10 cellular contexts compared by ENCODE assay signal in genomic region chr11:129639300-129639699, GRCh38.
DNase-seq lines count a peak whose midpoint lies in the region; ATAC-seq, FAIRE-seq and TF ChIP-seq lines count a peak whose summit lies in the region.
"Had no signal": no experiment of that assay in that cellular context is flagged by ENCODE, and none has a peak within 500 bp of the region (broad histone marks: within the 10 kb centered on the region; RNA-seq: fewer than 3 reads in every experiment).

No MANE protein-coding gene starts in this region.

- H3K27ac ChIP-seq in A549, result peak overlapping the region; percentile 48 to 58
- peak overlapping the region; percentile 10; the same call in 1 of the 2 replicates for H3K27ac ChIP-seq in HCT116 (ENCODE audit: low read depth, low read length)
- H3K27ac ChIP-seq in SK-N-SH (ENCODE audit: low read depth in 2 of 2, low read length in 1 of 2), result peak overlapping the region; percentile 67 to 89; a peak in 3 of 4 replicates

- no peak for TF ChIP-seq CTCF in A549 (IDR thresholded peaks at IDR 0.05)
- no peak for TF ChIP-seq CTCF in HCT116 (IDR thresholded peaks at IDR 0.05 in 2 of 3, conservative IDR thresholded peaks at IDR 0.05 in 1 of 3; ENCODE audit: borderline replicate concordance in 1 of 3, insufficient read depth in 1 of 3, low read depth in 2 of 3, low read length in 2 of 3)
- no peak for TF ChIP-seq CTCF in SK-N-SH (IDR thresholded peaks at IDR 0.05)
- no peak for TF ChIP-seq CTCF in fibroblast of pulmonary artery (IDR thresholded peaks at IDR 0.05; ENCODE audit: low read length, missing control alignments)
- TF ChIP-seq CTCF in progenitor cell of endocrine pancreas (IDR thresholded peaks at IDR 0.05; ENCODE audit: unreplicated experiment), result no peak

- no peak overlapping the region for H3K27ac Mint-ChIP-seq in progenitor cell of endocrine pancreas
- H3K27ac Mint-ChIP-seq: stimulated activated naive B cell treated with anti-CD40 and anti-IgM and Interleukin-4, amounts not matched to agents 10 μg/mL and 1 μg/mL and 100 μg/mL, for 72 hours had no signal

- RAD21 ChIA-PET in HCT116 (lab: Charles Lee; ENCODE audit: low non-redundant PET in 1 of 2, low total read pairs in 2 of 2, uncharacterized antibody in 2 of 2, unreplicated experiment in 2 of 2), result interaction anchor here in 1 of 2 experiments (0.5 kb wide), 1 partner anchor 359 kb away, joined by 3 read pairs; no protein-coding TSS in a partner anchor

- H3K27me3 ChIP-seq in HCT116 (ENCODE audit: insufficient read depth, low read length) (no peaks in the 10 kb centered on the region), SK-N-SH (ENCODE audit: insufficient read depth) (no peaks in the 10 kb centered on the region)

- intact Hi-C loops in HCT116 (cut with micrococcal nuclease), result no loop called here

- H3K9me2 ChIP-seq in HCT116 (ENCODE audit: insufficient read depth) (no peaks in the 10 kb centered on the region), SK-N-SH (no peaks in the 10 kb centered on the region)

- peaks cover 2% of the 10 kb centered on the region for H3K27me3 Mint-ChIP-seq in progenitor cell of endocrine pancreas

- TF ChIP-seq RAD21 in A549 (conservative IDR thresholded peaks at IDR 0.05 in 1 of 2, IDR thresholded peaks at IDR 0.05 in 1 of 2), result no peak
- peak; percentile 47 for TF ChIP-seq RAD21 in HCT116 (IDR thresholded peaks at IDR 0.05; ENCODE audit: low read depth)
- TF ChIP-seq RAD21 in SK-N-SH (IDR thresholded peaks at IDR 0.05; ENCODE audit: low read length), result no peak

- H2AFZ ChIP-seq in HCT116 (ENCODE audit: low read depth, low read length, poor library complexity, severe bottlenecking), result peak overlapping the region; percentile 97
- H2AFZ ChIP-seq in SK-N-SH (ENCODE audit: low read depth), result peak overlapping the region; percentile 68

- H3K9me3 ChIP-seq in A549 (no peaks in the 10 kb centered on the region), HCT116 (ENCODE audit: control insufficient read depth in 1 of 2, insufficient read depth in 1 of 2, low read depth in 1 of 2, low read length in 2 of 2) (no peaks in the 10 kb centered on the region), SK-N-SH (no peaks in the 10 kb centered on the region)

- H3F3A ChIP-seq in SK-N-SH (replicated peaks; ENCODE audit: insufficient read depth), result peaks cover 12% of the 10 kb centered on the region

- FAIRE-seq in A549 (lab: Jason Lieb, UNC), result no peak

- H3K9ac ChIP-seq in HCT116 (ENCODE audit: low read length) (peak overlapping the region; percentile 22; the same call in 1 of the 2 replicates), SK-N-SH (peak overlapping the region; percentile 38; the same call in 1 of the 2 replicates)

- H4K20me1 ChIP-seq in HCT116 (ENCODE audit: insufficient read depth) (no peaks in the 10 kb centered on the region), SK-N-SH (ENCODE audit: insufficient read depth) (no peaks in the 10 kb centered on the region)

- CTCF ChIA-PET in A549 (lab: Yijun Ruan, JAX), result interaction anchor here (0.9 to 1.9 kb wide), 3 partner anchors 35 to 111 kb away, joined by 3 to 6 read pairs (median 4); no protein-coding TSS in a partner anchor
- CTCF ChIA-PET in HCT116 (lab: Charles Lee), result interaction anchor here (1.3 to 1.7 kb wide), 2 partner anchors 56 to 57 kb away, joined by 3 to 6 read pairs; no protein-coding TSS in a partner anchor
- CTCF ChIA-PET in SK-N-SH (lab: Yijun Ruan, JAX), result interaction anchor here (1.8 kb wide), 1 partner anchor 274 kb away, joined by 5 read pairs; no protein-coding TSS in a partner anchor

- H3K9me3 Mint-ChIP-seq in progenitor cell of endocrine pancreas (ENCODE audit: low read depth), result peaks cover 3% of the 10 kb centered on the region

- H3K4me1 ChIP-seq in A549 (peaks cover 50% of the 10 kb centered on the region), HCT116 (ENCODE audit: control insufficient read depth in 1 of 2, insufficient read depth in 2 of 2, low read length in 2 of 2) (peaks cover 14 to 76% of the 10 kb centered on the region in 2 experiments), SK-N-SH (ENCODE audit: control insufficient read depth in 1 of 2, insufficient read depth in 2 of 2, low read depth in 1 of 2, low read length in 1 of 2) (peaks cover 2 to 33% of the 10 kb centered on the region in 2 experiments; a peak in 3 of 4 replicates)

- no peaks in the 10 kb centered on the region for H3K36me3 Mint-ChIP-seq in progenitor cell of endocrine pancreas (ENCODE audit: insufficient read depth)
- H3K36me3 Mint-ChIP-seq: stimulated activated naive B cell treated with anti-CD40 and anti-IgM and Interleukin-4, amounts not matched to agents 10 μg/mL and 1 μg/mL and 100 μg/mL, for 72 hours had no signal

- H3K36me3 ChIP-seq in HCT116 (ENCODE audit: control insufficient read depth in 1 of 2, insufficient read depth in 2 of 2, low read length in 2 of 2) (no peaks in the 10 kb centered on the region), SK-N-SH (replicated peaks in 1 of 2; ENCODE audit: control insufficient read depth in 1 of 2, insufficient read depth in 2 of 2, low read length in 1 of 2) (no peaks in the 10 kb centered on the region)

- TF ChIP-seq POLR2A in A549 (IDR thresholded peaks at IDR 0.05; ENCODE audit: low read length) (no peak), HCT116 (IDR thresholded peaks at IDR 0.05; ENCODE audit: borderline replicate concordance, extremely low read depth, insufficient read depth, insufficient read length) (no peak)

- BruUV-seq in HCT116 (replicated peaks; lab: Mats Ljungman, UMichigan), result no TSS peak

- H3K4me3 ChIP-seq in A549 (no peak overlapping the region), HCT116 (replicated peaks in 1 of 2; ENCODE audit: low read depth in 1 of 2, low read length in 2 of 2) (peak overlapping the region in 1 of 2 experiments; percentile 25; a peak in 2 of 4 replicates), SK-N-SH (ENCODE audit: low read depth in 2 of 2, low read length in 1 of 2) (no peak overlapping the region), fibroblast of pulmonary artery (replicated peaks; ENCODE audit: low read depth, low read length) (no peak overlapping the region)

- H3K4me2 ChIP-seq in A549 (peak overlapping the region; percentile 51), HCT116 (ENCODE audit: low read length) (peak overlapping the region; percentile 59), SK-N-SH (peak overlapping the region; percentile 16; the same call in 1 of the 2 replicates)

- POLR2A ChIA-PET in A549 (lab: Yijun Ruan, JAX), result no interaction called here
- POLR2A ChIA-PET in HCT116 (lab: Charles Lee), result no interaction called here
- POLR2A ChIA-PET in SK-N-SH (lab: Yijun Ruan, JAX), result no interaction called here

- H3K4me3 Mint-ChIP-seq in progenitor cell of endocrine pancreas (ENCODE audit: low read depth), result no peak overlapping the region
- H3K4me3 Mint-ChIP-seq: stimulated activated naive B cell treated with anti-CD40 and anti-IgM and Interleukin-4, amounts not matched to agents 10 μg/mL and 1 μg/mL and 100 μg/mL, for 72 hours had no signal

- H3K79me2 ChIP-seq in HCT116 (ENCODE audit: insufficient read depth, low read length), result no peaks in the 10 kb centered on the region
- no peaks in the 10 kb centered on the region for H3K79me2 ChIP-seq in SK-N-SH (ENCODE audit: insufficient read depth)

- WGBS in A549 (ENCODE audit: missing lambda C conversion rate), result 0% methylated on average over 2 of the region's 2 CpGs
- 0% methylated on average over 2 of the region's 2 CpGs for whole genome bisulfite sequencing in SK-N-SH (ENCODE audit: low lambda C conversion rate)

- no peaks in the 10 kb centered on the region for H3K4me1 Mint-ChIP-seq in progenitor cell of endocrine pancreas (ENCODE audit: low read depth)
- H3K4me1 Mint-ChIP-seq: stimulated activated naive B cell treated with anti-CD40 and anti-IgM and Interleukin-4, amounts not matched to agents 10 μg/mL and 1 μg/mL and 100 μg/mL, for 72 hours had no signal

- DNase-seq in A549 (ENCODE audit: low read depth in 1 of 2, low spot score in 1 of 2), result peak; percentile 28 to 72
- peak; percentile 96 for DNase-seq in HCT116 (ENCODE audit: low read depth, low spot score)
- no peak for DNase-seq in SK-N-SH
- DNase-seq in fibroblast of pulmonary artery (ENCODE audit: low read depth), result peak; percentile 89
- DNase-seq in progenitor cell of endocrine pancreas (ENCODE audit: low spot score, unreplicated experiment), result no peak
- DNase-seq in NCI-H1694 treated with DMSO at 0.1 percent for 48 hours (lab: John Stamatoyannopoulos, UW), result no peak
- no peak for DNase-seq in NCI-H1436 (lab: John Stamatoyannopoulos, UW)
- DNase-seq: H7; stimulated activated naive B cell treated with anti-CD40 and anti-IgM and Interleukin-4, amounts not matched to agents 10 μg/mL and 1 μg/mL and 100 μg/mL, for 72 hours had no signal

- TF ChIP-seq EP300 in A549 (IDR thresholded peaks at IDR 0.05) (no peak), SK-N-SH (IDR thresholded peaks at IDR 0.05; ENCODE audit: borderline replicate concordance in 1 of 2, low read depth in 1 of 2, low read length in 1 of 2) (peak; percentile 60 to 98)

- ATAC-seq in A549 (peak; percentile 87), HCT116 (peak; percentile 89), GM21619 (IDR thresholded peaks at IDR 0.05; ENCODE audit: unreplicated experiment) (no peak)
- ATAC-seq: stimulated activated naive B cell treated with anti-CD40 and anti-IgM and Interleukin-4, amounts not matched to agents 10 μg/mL and 1 μg/mL and 100 μg/mL, for 72 hours had no signal

TF ChIP-seq in A549, 52 proteins besides CTCF, POLR2A, EP300 and RAD21 (continues in another document):
- TF ChIP-seq FOSL2 (IDR thresholded peaks at IDR 0.05) (peak; percentile 70), FOSL2 (CRISPR knock-in tag; IDR thresholded peaks at IDR 0.05) (peak; percentile 86), GATA3 (IDR thresholded peaks at IDR 0.05; ENCODE audit: borderline replicate concordance) (peak; percentile 59; the same call in 1 of the 2 replicates), CEBPB (IDR thresholded peaks at IDR 0.05) (peak in 1 of 2 experiments; percentile 31; a peak in 1 of 4 replicates), MAZ (IDR thresholded peaks at IDR 0.05; ENCODE audit: borderline replicate concordance, low read depth, low read length) (no peak)

TF ChIP-seq in HCT116, 20 proteins besides CTCF, POLR2A, EP300 and RAD21 (continues in another document):
- peak; percentile 17; the same call in 1 of the 2 replicates for TF ChIP-seq ELF1 (IDR thresholded peaks at IDR 0.05; ENCODE audit: borderline replicate concordance, low read depth)
- TF ChIP-seq EGR1 (IDR thresholded peaks at IDR 0.05; ENCODE audit: low read depth), result peak; percentile 52; the same call in 1 of the 2 replicates
- peak; percentile 91 for TF ChIP-seq CEBPB (IDR thresholded peaks at IDR 0.05; ENCODE audit: low read depth)
- TF ChIP-seq TCF7L2 (IDR thresholded peaks at IDR 0.05; ENCODE audit: borderline replicate concordance, extremely low read depth, insufficient read depth, insufficient read length), result peak; percentile 58
- TF ChIP-seq SRF (IDR thresholded peaks at IDR 0.05; ENCODE audit: low read depth), result peak; percentile 93

TF ChIP-seq in SK-N-SH, 30 proteins besides CTCF, POLR2A, EP300 and RAD21 (continues in another document):
- peak; percentile 83; the same call in 1 of the 2 replicates for TF ChIP-seq POLR2AphosphoS5 (IDR thresholded peaks at IDR 0.05; ENCODE audit: low read depth, low read length)
- TF ChIP-seq TCF12 (IDR thresholded peaks at IDR 0.05), result peak; percentile 95
- TF ChIP-seq TEAD4 (IDR thresholded peaks at IDR 0.05; ENCODE audit: borderline replicate concordance, insufficient read depth), result peak; percentile 90; the same call in 1 of the 2 replicates

Comparison
In these comparisons a context has a peak if more than half of its experiments do, and no peak if none do; other contexts are left out.
1. DNase-seq: peak in A549 (2 of 2), HCT116 (single experiment) and fibroblast of pulmonary artery (single experiment); none in SK-N-SH (single experiment), progenitor cell of endocrine pancreas (single experiment), NCI-H1694 treated with DMSO at 0.1 percent for 48 hours (single experiment) and NCI-H1436 (single experiment).
2. H3K27ac ChIP-seq: peak in every context shown above with its lines; median percentile 78 in SK-N-SH; 53 in A549; 10 in HCT116.
3. Of the 12 proteins assayed by ChIP-seq in both A549 and SK-N-SH: peak only in A549: none; only in SK-N-SH: EP300, MAX, PBX3 and REST; in both: FOSL2; in neither: 7.
4. Peak in every context shown above with its lines, with median percentiles within 50 percentile points of each other: H3K4me2 ChIP-seq.